14 cellular contexts compared by ENCODE assay signal in genomic region chr5:172335721-172336120, GRCh38. TPM values are rescaled to one million over a fixed set of nuclear protein-coding genes. Genes with fewer than 3 reads are reported as not detected.
DNase-seq lines count a peak whose midpoint lies in the region; ATAC-seq and TF ChIP-seq lines count a peak whose summit lies in the region.
"Had no signal": no experiment of that assay in that cellular context is flagged by ENCODE, and none has a peak within 500 bp of the region (broad histone marks: within the 10 kb centered on the region; RNA-seq: fewer than 3 reads in every experiment).

No MANE protein-coding gene starts in this region.

- H3K27ac ChIP-seq in mammary epithelial cell (ENCODE audit: insufficient read depth, low read depth, low read length) (no peak overlapping the region), breast epithelium (no peak overlapping the region)
- H3K27ac ChIP-seq: 22Rv1 had no signal

- DNase-seq in mammary epithelial cell (peak; percentile 13), breast epithelium (ENCODE audit: low spot score in 2 of 2) (no peak), WTC11 (ENCODE audit: low spot score) (no peak), nephron progenitor cell (no peak), posterior vena cava (ENCODE audit: low spot score) (peak; percentile 43), NCI-H748 treated with DMSO at 0.1 percent for 48 hours (lab: John Stamatoyannopoulos, UW) (no peak)
- DNase-seq in stimulated activated CD4-positive, alpha-beta T cell treated with anti-CD3 and anti-CD28 coated beads, Interleukin-4, amount 100 ng/mL, for 24 hours = no peak
- DNase-seq: CD4-positive, CD25-positive, alpha-beta regulatory T cell; DMS53; GOT3 had no signal

- in situ Hi-C loops in mammary epithelial cell (cut with MboI; ENCODE audit: low sequenced_read_pairs in 2 of 2) = no loop called here

- H3K27me3 Mint-ChIP-seq in WTC11 (ENCODE audit: low read depth) (no peaks in the 10 kb centered on the region), nephron progenitor cell (ENCODE audit: low read depth, poor library complexity) (no peaks in the 10 kb centered on the region)
- H3K27me3 Mint-ChIP-seq: CD4-positive, CD25-positive, alpha-beta regulatory T cell had no signal

- H3K9ac ChIP-seq in mammary epithelial cell (ENCODE audit: insufficient read depth, low read length) = no peak overlapping the region

- H3K4me3 Mint-ChIP-seq in WTC11 = no peak overlapping the region
- H3K4me3 Mint-ChIP-seq in nephron progenitor cell = no peak overlapping the region
- H3K4me3 Mint-ChIP-seq: CD4-positive, CD25-positive, alpha-beta regulatory T cell had no signal

- H3K4me3 ChIP-seq in mammary epithelial cell (replicated peaks in 1 of 3; ENCODE audit: insufficient read depth in 1 of 3, low read depth in 2 of 3, low read length in 3 of 3) (no peak overlapping the region), breast epithelium (no peak overlapping the region)
- H3K4me3 ChIP-seq: HAP-1 had no signal

- intact Hi-C loops in mammary epithelial cell (cut with micrococcal nuclease) (no loop called here), breast epithelium (cut with DNase I; ENCODE audit: low total_unique reads) (no loop called here), posterior vena cava (cut with DNase I) (no loop called here)

- POLR2A ChIA-PET in WTC11 (lab: Charles Lee) = no interaction called here

- no peak for TF ChIP-seq POLR2A in breast epithelium (IDR thresholded peaks at IDR 0.05)

- BruUV-seq in mammary epithelial cell (replicated peaks; lab: Mats Ljungman, UMichigan) = no TSS peak

- peaks cover 4% of the 10 kb centered on the region for H3K36me3 Mint-ChIP-seq in WTC11
- peaks cover 46% of the 10 kb centered on the region for H3K36me3 Mint-ChIP-seq in nephron progenitor cell (ENCODE audit: low read depth)
- H3K36me3 Mint-ChIP-seq: CD4-positive, CD25-positive, alpha-beta regulatory T cell had no signal

- H3K4me2 ChIP-seq in mammary epithelial cell (ENCODE audit: insufficient read depth, low read depth, low read length) = no peak overlapping the region

- no peaks in the 10 kb centered on the region for H3K4me1 Mint-ChIP-seq in WTC11
- H3K4me1 Mint-ChIP-seq in nephron progenitor cell = peaks cover 20% of the 10 kb centered on the region
- H3K4me1 Mint-ChIP-seq: CD4-positive, CD25-positive, alpha-beta regulatory T cell had no signal

- 0 out of 2 replicates have a peak overlapping the region, but pooled peaks have one; percentile 25 for H3K27ac Mint-ChIP-seq in WTC11
- H3K27ac Mint-ChIP-seq in nephron progenitor cell = peak overlapping the region; percentile 80
- H3K27ac Mint-ChIP-seq: CD4-positive, CD25-positive, alpha-beta regulatory T cell had no signal

- H3K9me3 Mint-ChIP-seq in WTC11 = no peaks in the 10 kb centered on the region
- H3K9me3 Mint-ChIP-seq in nephron progenitor cell = no peaks in the 10 kb centered on the region
- H3K9me3 Mint-ChIP-seq: CD4-positive, CD25-positive, alpha-beta regulatory T cell had no signal

- dilution Hi-C loops in mammary epithelial cell (cut with HindIII; ENCODE audit: low sequenced_read_pairs) = no loop called here

- H3K9me3 ChIP-seq in mammary epithelial cell (replicated peaks; ENCODE audit: insufficient read depth, low read length) (no peaks in the 10 kb centered on the region), breast epithelium (no peaks in the 10 kb centered on the region)
- H3K9me3 ChIP-seq: HAP-1 had no signal

- 91% methylated on average over 4 of the region's 4 CpGs for WGBS in mammary epithelial cell (ENCODE audit: low coverage, missing lambda C conversion rate)

- H3K79me2 ChIP-seq in mammary epithelial cell (ENCODE audit: insufficient read depth, low read length) = no peaks in the 10 kb centered on the region

- no peak overlapping the region for H2AFZ ChIP-seq in mammary epithelial cell (ENCODE audit: low read depth, low read length)

- TF ChIP-seq CTCF in mammary epithelial cell (conservative IDR thresholded peaks at IDR 0.05 in 1 of 2, IDR thresholded peaks at IDR 0.05 in 1 of 2; ENCODE audit: extremely low read depth in 1 of 2, insufficient read depth in 1 of 2, low read depth in 1 of 2, low read length in 2 of 2) (no peak), breast epithelium (IDR thresholded peaks at IDR 0.05) (no peak), WTC11 (IDR thresholded peaks at IDR 0.05) (no peak), nephron progenitor cell (IDR thresholded peaks at IDR 0.05) (no peak)

- no peaks in the 10 kb centered on the region for H3K4me1 ChIP-seq in mammary epithelial cell (ENCODE audit: insufficient read depth, low read length)
- H3K4me1 ChIP-seq in breast epithelium = no peaks in the 10 kb centered on the region
- H3K4me1 ChIP-seq: HAP-1 had no signal

- H3K27me3 ChIP-seq in mammary epithelial cell (ENCODE audit: insufficient read depth, low read length) (no peaks in the 10 kb centered on the region), breast epithelium (no peaks in the 10 kb centered on the region)

- H3K36me3 ChIP-seq in mammary epithelial cell (ENCODE audit: insufficient read depth, low read length) = no peaks in the 10 kb centered on the region
- H3K36me3 ChIP-seq in breast epithelium = no peaks in the 10 kb centered on the region

- CTCF ChIA-PET in mammary epithelial cell (lab: Charles Lee; ENCODE audit: low non-redundant PET) (no interaction called here), WTC11 (lab: Charles Lee) (interaction anchor here (1.1 kb wide), 1 partner anchor 116 kb away, joined by 6 read pairs; no protein-coding TSS in a partner anchor)

- ATAC-seq in WTC11 (no peak), HG03108 (IDR thresholded peaks at IDR 0.05; ENCODE audit: unreplicated experiment) (no peak)
- ATAC-seq: HepG2 had no signal

- H4K20me1 ChIP-seq in mammary epithelial cell (ENCODE audit: insufficient read depth, low read length) = no peaks in the 10 kb centered on the region

TF ChIP-seq in WTC11, 78 proteins besides CTCF, POLR2A, EP300 and RAD21:
- TF ChIP-seq NFYB (CRISPR knock-in tag; conservative IDR thresholded peaks at IDR 0.05; ENCODE audit: low read depth) (no peak), RELA (CRISPR knock-in tag; IDR thresholded peaks at IDR 0.05; ENCODE audit: borderline replicate concordance) (no peak), ZNF396 (CRISPR knock-in tag; IDR thresholded peaks at IDR 0.05; ENCODE audit: borderline replicate concordance) (no peak), PREB (CRISPR knock-in tag; IDR thresholded peaks at IDR 0.05; ENCODE audit: borderline replicate concordance) (no peak), E2F5 (CRISPR knock-in tag; IDR thresholded peaks at IDR 0.05) (no peak), TEAD1 (CRISPR knock-in tag; IDR thresholded peaks at IDR 0.05) (no peak)
- TF ChIP-seq, protein P1, sequence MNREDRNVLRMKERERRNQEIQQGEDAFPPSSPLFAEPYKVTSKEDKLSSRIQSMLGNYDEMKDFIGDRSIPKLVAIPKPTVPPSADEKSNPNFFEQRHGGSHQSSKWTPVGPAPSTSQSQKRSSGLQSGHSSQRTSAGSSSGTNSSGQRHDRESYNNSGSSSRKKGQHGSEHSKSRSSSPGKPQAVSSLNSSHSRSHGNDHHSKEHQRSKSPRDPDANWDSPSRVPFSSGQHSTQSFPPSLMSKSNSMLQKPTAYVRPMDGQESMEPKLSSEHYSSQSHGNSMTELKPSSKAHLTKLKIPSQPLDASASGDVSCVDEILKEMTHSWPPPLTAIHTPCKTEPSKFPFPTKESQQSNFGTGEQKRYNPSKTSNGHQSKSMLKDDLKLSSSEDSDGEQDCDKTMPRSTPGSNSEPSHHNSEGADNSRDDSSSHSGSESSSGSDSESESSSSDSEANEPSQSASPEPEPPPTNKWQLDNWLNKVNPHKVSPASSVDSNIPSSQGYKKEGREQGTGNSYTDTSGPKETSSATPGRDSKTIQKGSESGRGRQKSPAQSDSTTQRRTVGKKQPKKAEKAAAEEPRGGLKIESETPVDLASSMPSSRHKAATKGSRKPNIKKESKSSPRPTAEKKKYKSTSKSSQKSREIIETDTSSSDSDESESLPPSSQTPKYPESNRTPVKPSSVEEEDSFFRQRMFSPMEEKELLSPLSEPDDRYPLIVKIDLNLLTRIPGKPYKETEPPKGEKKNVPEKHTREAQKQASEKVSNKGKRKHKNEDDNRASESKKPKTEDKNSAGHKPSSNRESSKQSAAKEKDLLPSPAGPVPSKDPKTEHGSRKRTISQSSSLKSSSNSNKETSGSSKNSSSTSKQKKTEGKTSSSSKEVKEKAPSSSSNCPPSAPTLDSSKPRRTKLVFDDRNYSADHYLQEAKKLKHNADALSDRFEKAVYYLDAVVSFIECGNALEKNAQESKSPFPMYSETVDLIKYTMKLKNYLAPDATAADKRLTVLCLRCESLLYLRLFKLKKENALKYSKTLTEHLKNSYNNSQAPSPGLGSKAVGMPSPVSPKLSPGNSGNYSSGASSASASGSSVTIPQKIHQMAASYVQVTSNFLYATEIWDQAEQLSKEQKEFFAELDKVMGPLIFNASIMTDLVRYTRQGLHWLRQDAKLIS (CRISPR knock-in tag; IDR thresholded peaks at IDR 0.05; ENCODE audit: borderline replicate concordance) = no peak

RNA-seq across cellular contexts. Expression of gene UBTD2, which starts 52.2 kb away (rescaled TPM):
- 10 to 100 TPM; 15.5 to 17.8 TPM for total RNA-seq in mammary epithelial cell
- polyA plus RNA-seq in mammary epithelial cell = 8.9 TPM
- polyA minus RNA-seq in mammary epithelial cell = 4.7 TPM
- total RNA-seq in breast epithelium = 10 to 100 TPM; 21.8 to 32.3 (median 27.9) TPM
- total RNA-seq in WTC11 (2021) = 22.7 to 26.2 TPM (median 25.9 TPM) in 3 replicates
- 10 to 100 TPM; 18.7 to 24.0 TPM for total RNA-seq in posterior vena cava

Comparison
In these comparisons a context has a peak if more than half of its experiments do, and no peak if none do; other contexts are left out.
1. DNase-seq: peak in mammary epithelial cell (single experiment) and posterior vena cava (single experiment); none in breast epithelium (0 of 2), WTC11 (single experiment), nephron progenitor cell (single experiment), stimulated activated CD4-positive, alpha-beta T cell treated with anti-CD3 and anti-CD28 coated beads, Interleukin-4, amount 100 ng/mL, for 24 hours (single experiment) and NCI-H748 treated with DMSO at 0.1 percent for 48 hours (single experiment).